Comparison of ENCODE assay signal across 8 cellular contexts in genomic region chr5:99032234-99033013, GRCh38.
DNase-seq lines count a peak whose midpoint lies in the region; ATAC-seq and TF ChIP-seq lines count a peak whose summit lies in the region.

No MANE protein-coding gene starts in this region.

- peaks cover 4% of the 10 kb centered on the region; the same call in 1 of the 2 replicates for H3K4me1 ChIP-seq in Panc1 (ENCODE audit: control insufficient read depth, insufficient read depth, low read length)
- no peaks in the 10 kb centered on the region for H3K4me1 ChIP-seq in iPS DF 6.9 (ENCODE audit: control insufficient read depth, insufficient read depth, low read length)
- peaks cover 0 to 4% of the 10 kb centered on the region in 2 donors for H3K4me1 ChIP-seq in gastrocnemius medialis

- H3K9me3 ChIP-seq in Panc1 (ENCODE audit: control insufficient read depth, insufficient read depth, low read depth, low read length) (no peaks in the 10 kb centered on the region), iPS DF 6.9 (ENCODE audit: control insufficient read depth, insufficient read depth, low read length) (no peaks in the 10 kb centered on the region), gastrocnemius medialis (no peaks in the 10 kb centered on the region)

- H3K27me3 ChIP-seq in Panc1 (ENCODE audit: control insufficient read depth, insufficient read depth, low read length), result no peaks in the 10 kb centered on the region
- no peaks in the 10 kb centered on the region for H3K27me3 ChIP-seq in iPS DF 6.9 (ENCODE audit: control insufficient read depth, insufficient read depth, low read length)
- H3K27me3 ChIP-seq in gastrocnemius medialis, result no peaks in the 10 kb centered on the region

- H3K27ac ChIP-seq in Panc1 (ENCODE audit: low read length), result peak overlapping the region; percentile 60; the same call in 1 of the 2 replicates
- H3K27ac ChIP-seq in iPS DF 6.9 (ENCODE audit: low read length), result no peak overlapping the region
- peak overlapping the region; percentile 17 to 52 (median 39) for H3K27ac ChIP-seq in gastrocnemius medialis

- TF ChIP-seq POLR2A in gastrocnemius medialis (IDR thresholded peaks at IDR 0.05), result no peak

- peak overlapping the region; percentile 31 to 55; a peak in 3 of 4 replicates for H3K4me3 ChIP-seq in Panc1 (ENCODE audit: low read depth in 2 of 2, low read length in 2 of 2)
- no peak overlapping the region for H3K4me3 ChIP-seq in iPS DF 6.9 (ENCODE audit: low read length)
- H3K4me3 ChIP-seq in gastrocnemius medialis, result peak overlapping the region in 2 of 4 donors; percentile 12 to 39

- TF ChIP-seq CTCF in Panc1 (IDR thresholded peaks at IDR 0.05) (peak; percentile 85), gastrocnemius medialis (IDR thresholded peaks at IDR 0.05 in 4 of 5, conservative IDR thresholded peaks at IDR 0.05 in 1 of 5) (peak; percentile 51 to 74 (median 67))

- no peaks in the 10 kb centered on the region for H3K36me3 ChIP-seq in Panc1 (ENCODE audit: control insufficient read depth, insufficient read depth, low read length)
- no peaks in the 10 kb centered on the region for H3K36me3 ChIP-seq in iPS DF 6.9 (ENCODE audit: control insufficient read depth, insufficient read depth, low read length)
- no peaks in the 10 kb centered on the region for H3K36me3 ChIP-seq in gastrocnemius medialis

- CTCF ChIA-PET in Panc1 (lab: Charles Lee), result interaction anchor here (0.6 kb wide), 1 partner anchor 73 kb away, joined by 3 read pairs; no protein-coding TSS in a partner anchor

- intact Hi-C loops in Panc1 (cut with micrococcal nuclease; ENCODE audit: unreplicated experiment), result loop anchor here (1.0 kb wide), 2 partner anchors 103 to 126 kb away; partner anchors contain the start of gene CHD1
- intact Hi-C loops in gastrocnemius medialis (cut with DNase I; ENCODE audit: low total_unique reads), result loop anchor here (1.0 kb wide), 1 partner anchor 126 kb away; no protein-coding TSS in a partner anchor

- no CpG with 5 or more reads among the region's 7 CpGs for WGBS in iPS DF 6.9 (ENCODE audit: insufficient coverage, insufficient read length)

- in situ Hi-C loops in Panc1 (cut with HindIII; ENCODE audit: low pct_unique_long_range_greater_than_20kb, low sequenced_read_pairs), result no loop called here
- in situ Hi-C loops in gastrocnemius medialis (cut with MboI; ENCODE audit: low sequenced_read_pairs in 4 of 4), result loop anchor here in 2 of 4 donors (5.0 to 10.0 kb wide), 2 partner anchors 125 to 258 kb away; partner anchors contain the start of gene RGMB (in 1 of the 2)

- peak; percentile 88 for DNase-seq in DMS53 (lab: John Stamatoyannopoulos, UW)
- peak; percentile 29 for DNase-seq in HK-2 (ENCODE audit: unreplicated experiment)
- peak; percentile 66 for DNase-seq in Panc1 (ENCODE audit: low read depth, low spot score)
- peak; percentile 24 for DNase-seq in brain pericyte (ENCODE audit: low read depth, low spot score)
- DNase-seq in iPS DF 6.9 (ENCODE audit: low read depth, low spot score), result peak; percentile 13
- peak; percentile 27 to 36 for DNase-seq in gastrocnemius medialis
- DNase-seq in NCI-H2029 (lab: John Stamatoyannopoulos, UW), result no peak

- ATAC-seq in GM19463 (IDR thresholded peaks at IDR 0.05; ENCODE audit: unreplicated experiment) (peak; percentile 35), Panc1 (peak; percentile 86), gastrocnemius medialis (peak; percentile 83 to 89)

- POLR2A ChIA-PET in Panc1 (lab: Charles Lee), result no interaction called here

- no TSS peak for BruUV-seq in Panc1 (replicated peaks; lab: Mats Ljungman, UMichigan)

Comparison
In these comparisons a context has a peak if more than half of its experiments do, and no peak if none do; other contexts are left out.
1. ATAC-seq: peak in every context shown above with its lines; median percentile 86 in Panc1; 86 in gastrocnemius medialis; 35 in GM19463.